In the genomic region with DNA sequence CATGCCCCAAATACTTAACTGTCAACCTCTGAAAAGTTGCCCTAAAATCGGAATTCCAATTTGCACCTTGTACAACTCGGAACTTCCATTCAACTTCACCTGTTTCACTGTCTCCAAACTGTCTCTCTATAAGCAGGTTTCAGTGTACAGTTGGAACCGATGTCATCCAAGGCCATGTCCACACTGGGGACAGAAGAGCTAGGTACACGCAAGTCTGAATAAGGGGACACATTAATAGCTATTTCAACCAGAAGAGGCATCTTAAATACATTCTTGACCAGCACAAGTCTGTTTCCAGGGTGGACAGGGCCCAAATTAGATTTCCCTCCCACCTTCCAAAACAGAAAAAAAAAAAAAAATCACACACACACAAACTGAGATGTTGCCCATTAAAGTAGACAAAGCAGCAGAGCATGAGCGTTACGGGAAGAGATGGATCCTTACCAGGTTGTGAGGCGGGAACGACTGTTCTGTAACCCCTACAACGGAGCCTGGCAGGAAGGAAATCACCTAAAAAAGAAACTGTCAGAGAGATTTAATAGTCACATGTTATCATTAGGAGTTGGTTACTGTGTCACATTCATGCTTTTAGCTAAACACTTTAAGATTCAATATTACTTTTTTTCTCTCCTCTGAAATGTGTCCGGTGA, we compare ENCODE assay signal across 8 cellular contexts. TPM values are rescaled to one million over a fixed set of nuclear protein-coding genes. Genes with fewer than 3 reads are reported as not detected.
A peak's percentile ranks its signal among the peaks of the same experiment; 100 is the strongest.
DNase-seq lines count a peak whose midpoint lies in the region; ATAC-seq and TF ChIP-seq lines count a peak whose summit lies in the region.

No MANE protein-coding gene starts in this region.

- H3K36me3 ChIP-seq in CD8-positive, alpha-beta T cell (ENCODE audit: insufficient read depth, low read length), result peaks cover 7% of the 10 kb centered on the region
- H3K36me3 ChIP-seq in mammary epithelial cell (ENCODE audit: insufficient read depth, low read length), result peaks cover 14% of the 10 kb centered on the region

- H3K4me3 ChIP-seq in CD8-positive, alpha-beta T cell (ENCODE audit: low read depth, low read length), result peak overlapping the region; percentile 94
- H3K4me3 ChIP-seq in mammary epithelial cell (replicated peaks in 1 of 3; ENCODE audit: insufficient read depth in 1 of 3, low read depth in 2 of 3, low read length in 3 of 3) (peak overlapping the region; percentile 69 to 89 (median 88)), mononuclear cell (ENCODE audit: low read length) (peak overlapping the region; percentile 83)

- peak overlapping the region; percentile 86 for H3K9ac ChIP-seq in mammary epithelial cell (ENCODE audit: insufficient read depth, low read length)

- peaks cover 66% of the 10 kb centered on the region for H3K79me2 ChIP-seq in mammary epithelial cell (ENCODE audit: insufficient read depth, low read length)

- in situ Hi-C loops in KBM-7 (cut with MboI; ENCODE audit: low pct_unique_long_range_greater_than_20kb, low sequenced_read_pairs), result no loop called here
- in situ Hi-C loops in mammary epithelial cell (cut with MboI; ENCODE audit: low sequenced_read_pairs in 2 of 2), result loop anchor here in 1 of 2 donors (10.0 kb wide), 1 partner anchor 162 kb away; no protein-coding TSS in a partner anchor
- in situ Hi-C loops in G401 (cut with HindIII; ENCODE audit: low sequenced_read_pairs), result no loop called here

- H4K20me1 ChIP-seq in mammary epithelial cell (ENCODE audit: insufficient read depth, low read length), result peaks cover 8% of the 10 kb centered on the region

- CTCF ChIA-PET in CD8-positive, alpha-beta T cell (lab: Charles Lee), result interaction anchor here (0.9 to 2.6 kb wide), 6 partner anchors 9 to 37 kb away, joined by 3 to 19 read pairs (median 4); partner anchors contain the start of genes CCDC89 and TMEM126A
- CTCF ChIA-PET in mammary epithelial cell (lab: Charles Lee; ENCODE audit: low non-redundant PET), result no interaction called here

- H3K4me1 ChIP-seq in CD8-positive, alpha-beta T cell (ENCODE audit: insufficient read depth, low read length), result peaks cover 48% of the 10 kb centered on the region
- H3K4me1 ChIP-seq in mammary epithelial cell (ENCODE audit: insufficient read depth, low read length) (peaks cover 3% of the 10 kb centered on the region), mononuclear cell (ENCODE audit: insufficient read depth, low read length) (peaks cover 16% of the 10 kb centered on the region)

- ATAC-seq in CD8-positive, alpha-beta T cell, result no peak
- no peak for ATAC-seq in HG03095 (IDR thresholded peaks at IDR 0.05; ENCODE audit: unreplicated experiment)

- H3K27me3 Mint-ChIP-seq in CD8-positive, alpha-beta T cell (ENCODE audit: low read depth), result no peaks in the 10 kb centered on the region

- peak overlapping the region; percentile 100 for H3K4me3 Mint-ChIP-seq in CD8-positive, alpha-beta T cell

- H3K36me3 Mint-ChIP-seq in CD8-positive, alpha-beta T cell, result peaks cover 53% of the 10 kb centered on the region

- POLR2A ChIA-PET in CD8-positive, alpha-beta T cell (lab: Charles Lee), result interaction anchor here (1.4 to 5.0 kb wide), 4 partner anchors 15 to 90 kb away, joined by 3 to 49 read pairs (median 20); partner anchors contain the start of genes DLG2, TMEM126A and TMEM126B

- H3K27ac Mint-ChIP-seq in CD8-positive, alpha-beta T cell, result peak overlapping the region; percentile 100

- no peaks in the 10 kb centered on the region for H3K9me3 ChIP-seq in CD8-positive, alpha-beta T cell (ENCODE audit: low read length)
- H3K9me3 ChIP-seq in mammary epithelial cell (replicated peaks; ENCODE audit: insufficient read depth, low read length) (no peaks in the 10 kb centered on the region), mononuclear cell (ENCODE audit: low read depth, low read length) (no peaks in the 10 kb centered on the region)

- TSS peak; percentile 18 for BruUV-seq in mammary epithelial cell (replicated peaks; lab: Mats Ljungman, UMichigan)

- H3K4me1 Mint-ChIP-seq in CD8-positive, alpha-beta T cell (ENCODE audit: low read depth), result peaks cover 56% of the 10 kb centered on the region

- dilution Hi-C loops in mammary epithelial cell (cut with HindIII; ENCODE audit: low sequenced_read_pairs), result no loop called here

- intact Hi-C loops in CD8-positive, alpha-beta T cell (cut with DNase I, micrococcal nuclease), result loop anchor here in 1 of 2 experiments (1.0 to 5.0 kb wide), 3 partner anchors 15 to 639 kb away; partner anchors contain the start of genes HIKESHI and PICALM
- intact Hi-C loops in mammary epithelial cell (cut with micrococcal nuclease), result loop anchor here (1.0 kb wide), 1 partner anchor 163 kb away; no protein-coding TSS in a partner anchor

- no peaks in the 10 kb centered on the region for H3K9me3 Mint-ChIP-seq in CD8-positive, alpha-beta T cell

- H3K4me2 ChIP-seq in mammary epithelial cell (ENCODE audit: insufficient read depth, low read depth, low read length), result peak overlapping the region; percentile 90

- no peak for TF ChIP-seq CTCF in CD8-positive, alpha-beta T cell (IDR thresholded peaks at IDR 0.05)
- no peak for TF ChIP-seq CTCF in mammary epithelial cell (conservative IDR thresholded peaks at IDR 0.05 in 1 of 2, IDR thresholded peaks at IDR 0.05 in 1 of 2; ENCODE audit: extremely low read depth in 1 of 2, insufficient read depth in 1 of 2, low read depth in 1 of 2, low read length in 2 of 2)

- H2AFZ ChIP-seq in mammary epithelial cell (ENCODE audit: low read depth, low read length), result no peak overlapping the region

- H3K27ac ChIP-seq in CD8-positive, alpha-beta T cell (ENCODE audit: low read depth, low read length), result peak overlapping the region; percentile 96
- peak overlapping the region; percentile 93 for H3K27ac ChIP-seq in mammary epithelial cell (ENCODE audit: insufficient read depth, low read depth, low read length)

- no peaks in the 10 kb centered on the region for H3K27me3 ChIP-seq in CD8-positive, alpha-beta T cell (ENCODE audit: insufficient read depth, low read length)
- H3K27me3 ChIP-seq in mammary epithelial cell (ENCODE audit: insufficient read depth, low read length), result no peaks in the 10 kb centered on the region
- H3K27me3 ChIP-seq in mononuclear cell (ENCODE audit: insufficient read depth, low read length), result no peaks in the 10 kb centered on the region

- WGBS in mammary epithelial cell (ENCODE audit: low coverage, missing lambda C conversion rate), result 4% methylated on average over 10 of the region's 10 CpGs

- DNase-seq in CD8-positive, alpha-beta T cell, result peak in 1 of 7 experiments; percentile 14
- DNase-seq in KBM-7, result peak; percentile 28
- peak; percentile 17 for DNase-seq in mammary epithelial cell
- DNase-seq in NCI-H1105 (lab: John Stamatoyannopoulos, UW), result no peak
- no peak for DNase-seq in G401 (ENCODE audit: low spot score)
- no peak for DNase-seq in NCI-H446 (lab: John Stamatoyannopoulos, UW)

RNA-seq across cellular contexts. Expression of gene CREBZF, which starts 1.7 kb away (rescaled TPM):
- total RNA-seq in CD8-positive, alpha-beta T cell, result 10 to 100 TPM; 32.2 to 33.3 TPM
- total RNA-seq in mammary epithelial cell (10 to 100 TPM; 26.1 to 30.2 TPM), mononuclear cell (55.2 TPM)
- 8.7 TPM for polyA plus RNA-seq in mammary epithelial cell
- 12.3 TPM for polyA minus RNA-seq in mammary epithelial cell
- 28.1 and 33.9 TPM in 2 replicates for total RNA-seq in G401 (2014; rRNA removed; shearing (Covaris generic))

RNA-seq across cellular contexts. Expression of gene TMEM126A, which starts 15.4 kb away (rescaled TPM):
- 10 to 100 TPM; 23.3 to 26.8 TPM for total RNA-seq in CD8-positive, alpha-beta T cell
- total RNA-seq in mammary epithelial cell, result 10 to 100 TPM; 21.5 to 28.1 TPM
- polyA plus RNA-seq in mammary epithelial cell, result 30.2 TPM
- polyA minus RNA-seq in mammary epithelial cell, result 7.3 TPM
- total RNA-seq in mononuclear cell, result 14.4 TPM
- total RNA-seq in G401 (2014; rRNA removed; shearing (Covaris generic)), result 12.5 and 29.9 TPM in 2 replicates

RNA-seq across cellular contexts. Expression of gene CCDC89, which starts 22.8 kb away (rescaled TPM):
- total RNA-seq in CD8-positive, alpha-beta T cell, result not detected
- total RNA-seq in mammary epithelial cell (1 to 10 TPM in 1 of 2 donors, under 1 TPM in 1; 0.56 to 2.0 TPM), mononuclear cell (not detected)
- polyA plus RNA-seq in mammary epithelial cell, result not detected
- not detected for polyA minus RNA-seq in mammary epithelial cell
- 8.6 and 10.7 TPM in 2 replicates for total RNA-seq in G401 (2014; rRNA removed; shearing (Covaris generic))

RNA-seq across cellular contexts. Expression of gene TMEM126B, which starts 34.8 kb away (rescaled TPM):
- total RNA-seq in CD8-positive, alpha-beta T cell, result 10 to 100 TPM; 16.2 to 19.9 TPM
- total RNA-seq in mammary epithelial cell (10 to 100 TPM; 36.0 to 46.1 TPM), mononuclear cell (20.3 TPM)
- polyA plus RNA-seq in mammary epithelial cell, result 40.3 TPM
- 29.4 TPM for polyA minus RNA-seq in mammary epithelial cell
- total RNA-seq in G401 (2014; rRNA removed; shearing (Covaris generic)), result 124 and 163 TPM in 2 replicates

RNA-seq across cellular contexts. Expression of gene DLG2, which starts 36.1 kb away (rescaled TPM):
- total RNA-seq in CD8-positive, alpha-beta T cell, result 1 to 10 TPM; 2.1 to 2.3 TPM
- total RNA-seq in mammary epithelial cell (1 to 10 TPM in 1 of 2 donors, under 1 TPM in 1; 0.92 to 1.8 TPM), mononuclear cell (1.6 TPM)
- polyA plus RNA-seq in mammary epithelial cell, result 0.24 TPM
- not detected for polyA minus RNA-seq in mammary epithelial cell
- 3.8 and 6.6 TPM in 2 replicates for total RNA-seq in G401 (2014; rRNA removed; shearing (Covaris generic))

Comparison
In these comparisons a context has a peak if more than half of its experiments do, and no peak if none do; other contexts are left out.
1. DNase-seq: peak in KBM-7 (single experiment) and mammary epithelial cell (single experiment); none in NCI-H1105 (single experiment), G401 (single experiment) and NCI-H446 (0 of 2).
2. Peak in every context shown above with its lines, with median percentiles within 50 percentile points of each other: H3K4me3 ChIP-seq.